In the genomic region with DNA sequence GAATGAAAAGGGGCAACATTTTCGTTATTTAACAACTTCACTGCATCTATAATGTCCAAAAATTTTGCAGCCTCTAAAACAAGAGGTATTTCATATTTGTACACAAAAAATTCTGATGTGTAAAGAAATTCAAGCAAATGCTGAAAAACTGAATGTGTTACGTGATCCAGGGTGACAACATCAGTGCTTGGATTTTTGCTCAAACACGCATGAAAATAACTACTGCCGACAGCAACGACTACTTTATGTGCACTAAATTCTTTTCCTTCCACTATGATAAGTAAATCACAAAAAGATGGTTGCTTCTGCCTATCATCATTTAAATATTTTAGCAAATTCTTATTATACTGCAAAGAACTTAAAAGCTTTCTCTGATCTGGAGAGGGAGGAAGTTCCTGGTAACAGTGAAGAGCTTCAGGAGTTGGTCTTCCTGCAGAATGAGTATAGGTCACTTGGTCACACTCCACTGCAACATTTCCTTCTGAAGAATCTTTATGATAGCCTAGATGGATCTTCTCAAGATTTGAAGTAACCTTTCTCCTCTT, we compare ENCODE assay signal across 8 cellular contexts. TPM values are rescaled to one million over a fixed set of nuclear protein-coding genes. Genes with fewer than 3 reads are reported as not detected.
A peak's percentile ranks its signal among the peaks of the same experiment; 100 is the strongest.
DNase-seq lines count a peak whose midpoint lies in the region; ATAC-seq and TF ChIP-seq lines count a peak whose summit lies in the region.

No MANE protein-coding gene starts in this region.

- BruUV-seq in MCF 10A (replicated peaks; lab: Mats Ljungman, UMichigan), result TSS peak; percentile 44

- H3K27me3 ChIP-seq in CD8-positive, alpha-beta T cell (ENCODE audit: insufficient read depth, low read length), result no peaks in the 10 kb centered on the region
- no peaks in the 10 kb centered on the region for H3K27me3 ChIP-seq in muscle layer of duodenum (ENCODE audit: low read depth, low read length)

- ATAC-seq in CD8-positive, alpha-beta T cell, result no peak
- no peak for ATAC-seq in GM19455 (IDR thresholded peaks at IDR 0.05; ENCODE audit: unreplicated experiment)

- no peaks in the 10 kb centered on the region for H3K27me3 Mint-ChIP-seq in CD8-positive, alpha-beta T cell (ENCODE audit: low read depth)
- no peaks in the 10 kb centered on the region for H3K27me3 Mint-ChIP-seq in MCF 10A (ENCODE audit: insufficient read depth, unreplicated experiment)

- no peak for DNase-seq in CD8-positive, alpha-beta T cell
- no peak for DNase-seq in Jurkat, Clone E6-1 (ENCODE audit: low read depth, low spot score)
- DNase-seq in MCF 10A (ENCODE audit: unreplicated experiment), result no peak
- DNase-seq in nucleus accumbens (lab: John Stamatoyannopoulos, UW), result no peak
- DNase-seq in T-helper 9 cell, result no peak
- no peak for DNase-seq in activated CD4-positive, CD25-positive, alpha-beta regulatory T cell (lab: John Stamatoyannopoulos, UW)

- peaks cover 50% of the 10 kb centered on the region for H3K4me1 ChIP-seq in CD8-positive, alpha-beta T cell (ENCODE audit: insufficient read depth, low read length)
- peaks cover 9 to 28% of the 10 kb centered on the region in 2 donors for H3K4me1 ChIP-seq in muscle layer of duodenum (ENCODE audit: control insufficient read depth in 1 of 2, insufficient read depth in 2 of 2, low read length in 2 of 2)

- H3K4me1 Mint-ChIP-seq in CD8-positive, alpha-beta T cell (ENCODE audit: low read depth), result peaks cover 80% of the 10 kb centered on the region
- peaks cover 40% of the 10 kb centered on the region for H3K4me1 Mint-ChIP-seq in MCF 10A (ENCODE audit: insufficient read depth, unreplicated experiment)

- peaks cover 13% of the 10 kb centered on the region for H3K36me3 Mint-ChIP-seq in CD8-positive, alpha-beta T cell
- H3K36me3 Mint-ChIP-seq in MCF 10A (ENCODE audit: insufficient read depth, unreplicated experiment), result peaks cover 16% of the 10 kb centered on the region

- peak overlapping the region; percentile 95 for H3K27ac Mint-ChIP-seq in CD8-positive, alpha-beta T cell
- H3K27ac Mint-ChIP-seq in MCF 10A (ENCODE audit: low read depth, unreplicated experiment), result peak overlapping the region; percentile 98

- POLR2A ChIA-PET in CD8-positive, alpha-beta T cell (lab: Charles Lee), result no interaction called here
- POLR2A ChIA-PET in MCF 10A (lab: Yijun Ruan, JAX), result interaction anchor here (0.6 to 0.9 kb wide), 6 partner anchors 41 to 889 kb away, joined by 3 to 4 read pairs (median 4); no protein-coding TSS in a partner anchor

- H3K4me3 ChIP-seq in CD8-positive, alpha-beta T cell (ENCODE audit: low read depth, low read length), result peak overlapping the region; percentile 81
- H3K4me3 ChIP-seq in Jurkat, Clone E6-1 (ENCODE audit: low read length), result peak overlapping the region; percentile 92
- peak overlapping the region; percentile 81 to 100 for H3K4me3 ChIP-seq in muscle layer of duodenum (ENCODE audit: low read depth in 1 of 2, low read length in 2 of 2)

- no peaks in the 10 kb centered on the region for H3K9me3 ChIP-seq in CD8-positive, alpha-beta T cell (ENCODE audit: low read length)
- no peaks in the 10 kb centered on the region for H3K9me3 ChIP-seq in muscle layer of duodenum (ENCODE audit: control insufficient read depth in 1 of 2, low read length in 2 of 2)

- CTCF ChIA-PET in CD8-positive, alpha-beta T cell (lab: Charles Lee), result interaction anchor here (0.9 kb wide), 1 partner anchor 9 kb away, joined by 3 read pairs; no protein-coding TSS in a partner anchor
- CTCF ChIA-PET in MCF 10A (lab: Yijun Ruan, JAX), result interaction anchor here (0.9 to 1.1 kb wide), 2 partner anchors 17 to 157 kb away, joined by 3 to 5 read pairs; no protein-coding TSS in a partner anchor

- no peaks in the 10 kb centered on the region for H3K9me3 Mint-ChIP-seq in CD8-positive, alpha-beta T cell
- H3K9me3 Mint-ChIP-seq in MCF 10A (ENCODE audit: unreplicated experiment), result no peaks in the 10 kb centered on the region

- intact Hi-C loops in CD8-positive, alpha-beta T cell (cut with DNase I, micrococcal nuclease), result no loop called here
- intact Hi-C loops in MCF 10A (cut with micrococcal nuclease), result no loop called here

- no peaks in the 10 kb centered on the region for H3K36me3 ChIP-seq in CD8-positive, alpha-beta T cell (ENCODE audit: insufficient read depth, low read length)
- no peaks in the 10 kb centered on the region for H3K36me3 ChIP-seq in muscle layer of duodenum (ENCODE audit: control insufficient read depth in 1 of 2, insufficient read depth in 2 of 2, low read length in 2 of 2)

- peak overlapping the region; percentile 96 for H3K4me3 Mint-ChIP-seq in CD8-positive, alpha-beta T cell
- peak overlapping the region; percentile 99 for H3K4me3 Mint-ChIP-seq in MCF 10A (ENCODE audit: unreplicated experiment)

- H3K27ac ChIP-seq in CD8-positive, alpha-beta T cell (ENCODE audit: low read depth, low read length), result peak overlapping the region; percentile 80
- H3K27ac ChIP-seq in muscle layer of duodenum (ENCODE audit: low read length), result peak overlapping the region; percentile 93

- TF ChIP-seq CTCF in CD8-positive, alpha-beta T cell (IDR thresholded peaks at IDR 0.05), result no peak
- no peak for TF ChIP-seq CTCF in MCF 10A (IDR thresholded peaks at IDR 0.05; ENCODE audit: unreplicated experiment)

RNA-seq across cellular contexts. Expression of a gene that starts 1.1 kb away (rescaled TPM):
- total RNA-seq in CD8-positive, alpha-beta T cell, result 1 to 10 TPM; 3.5 to 3.9 TPM
- polyA plus RNA-seq in Jurkat, Clone E6-1 (2012; ENCODE audit: insufficient read depth, insufficient read length), result 2.8 TPM
- 17.9 and 18.4 TPM in 2 replicates for total RNA-seq in MCF 10A (2022)

RNA-seq across cellular contexts. Expression of a gene that starts 53.5 kb away (rescaled TPM):
- under 1 TPM; 0.14 to 0.30 TPM for total RNA-seq in CD8-positive, alpha-beta T cell
- 51.4 TPM for polyA plus RNA-seq in Jurkat, Clone E6-1 (2012; ENCODE audit: insufficient read depth, insufficient read length)
- total RNA-seq in MCF 10A (2022), result 22.3 and 32.8 TPM in 2 replicates

Comparison
In these comparisons a context has a peak if more than half of its experiments do, and no peak if none do; other contexts are left out.
1. RNA of a gene that starts 53.5 kb away (total RNA-seq): 22.3 to 32.8 TPM in MCF 10A; 0.14 to 0.30 TPM in CD8-positive, alpha-beta T cell; every median in the first group is over 10 times any median in the second.
2. Peak in every context shown above with its lines, with median percentiles within 50 percentile points of each other: H3K4me3 ChIP-seq.